ENCODE assay signal across 8 cellular contexts in genomic region chr11:119363874-119364590, GRCh38. TPM values are rescaled to one million over a fixed set of nuclear protein-coding genes. Genes with fewer than 3 reads are reported as not detected.
DNase-seq lines count a peak whose midpoint lies in the region; ATAC-seq and TF ChIP-seq lines count a peak whose summit lies in the region.

No MANE protein-coding gene starts in this region.

- H3K27ac Mint-ChIP-seq in activated naive CD4-positive, alpha-beta T cell treated with anti-CD3 and anti-CD28 coated beads, Interleukin-2, amount 50 U/mL, for 24 hours, result no peak overlapping the region

- peak overlapping the region; percentile 87 for H3K4me3 Mint-ChIP-seq in activated naive CD4-positive, alpha-beta T cell treated with anti-CD3 and anti-CD28 coated beads, Interleukin-2, amount 50 U/mL, for 24 hours

- H3K4me1 ChIP-seq in heart right ventricle (peaks cover 27 to 96% (median 66%) of the 10 kb centered on the region in 9 donors), parathyroid adenoma (peaks cover 17% of the 10 kb centered on the region), aorta (ENCODE audit: control insufficient read depth in 1 of 2, insufficient read depth in 2 of 2, low read length in 2 of 2) (no peaks in the 10 kb centered on the region)

- no peak for TF ChIP-seq CTCF in heart right ventricle (IDR thresholded peaks at IDR 0.05)
- TF ChIP-seq CTCF in parathyroid adenoma (IDR thresholded peaks at IDR 0.05), result no peak

- peaks cover 34% of the 10 kb centered on the region for H3K27me3 Mint-ChIP-seq in activated naive CD4-positive, alpha-beta T cell treated with anti-CD3 and anti-CD28 coated beads, Interleukin-2, amount 50 U/mL, for 24 hours

- no peaks in the 10 kb centered on the region for H3K9me3 ChIP-seq in heart right ventricle
- no peaks in the 10 kb centered on the region for H3K9me3 ChIP-seq in parathyroid adenoma (ENCODE audit: control insufficient read depth, low read length)
- H3K9me3 ChIP-seq in aorta (ENCODE audit: control insufficient read depth, low read length), result no peaks in the 10 kb centered on the region

- H2AFZ ChIP-seq in parathyroid adenoma, result peak overlapping the region; percentile 50

- intact Hi-C loops in heart right ventricle (cut with DNase I), result no loop called here
- intact Hi-C loops in aorta (cut with DNase I), result no loop called here

- peak overlapping the region; percentile 61 for H3K4me2 ChIP-seq in parathyroid adenoma (ENCODE audit: low read length)

- peaks cover 0 to 14% (median 0%) of the 10 kb centered on the region in 9 donors for H3K36me3 ChIP-seq in heart right ventricle
- H3K36me3 ChIP-seq in parathyroid adenoma (ENCODE audit: control insufficient read depth, insufficient read depth, low read length), result no peaks in the 10 kb centered on the region
- H3K36me3 ChIP-seq in aorta (ENCODE audit: control insufficient read depth in 1 of 2, insufficient read depth in 2 of 2, low read length in 1 of 2), result no peaks in the 10 kb centered on the region

- H3K4me3 ChIP-seq in heart right ventricle, result peak overlapping the region; percentile 47 to 65 (median 59)
- peak overlapping the region; percentile 64 for H3K4me3 ChIP-seq in parathyroid adenoma (ENCODE audit: low read depth, low read length)
- peak overlapping the region in 1 of 2 donors; percentile 28 for H3K4me3 ChIP-seq in aorta (ENCODE audit: low read length in 2 of 2)

- H3K9me3 Mint-ChIP-seq in activated naive CD4-positive, alpha-beta T cell treated with anti-CD3 and anti-CD28 coated beads, Interleukin-2, amount 50 U/mL, for 24 hours, result no peaks in the 10 kb centered on the region

- peak; percentile 26 for DNase-seq in SIG-M5 treated with dmso at 0.1 percent for 504 hours (lab: John Stamatoyannopoulos, UW; ENCODE audit: unreplicated experiment)
- DNase-seq in SIG-M5 (lab: John Stamatoyannopoulos, UW), result no peak
- DNase-seq in RPMI8226, result peak; percentile 67
- DNase-seq in heart right ventricle, result peak in 1 of 2 donors; percentile 79
- DNase-seq in aorta, result peak in 1 of 2 donors; percentile 89

- peaks cover 7% of the 10 kb centered on the region for H3K4me1 Mint-ChIP-seq in activated naive CD4-positive, alpha-beta T cell treated with anti-CD3 and anti-CD28 coated beads, Interleukin-2, amount 50 U/mL, for 24 hours

- ATAC-seq in heart right ventricle (peak; percentile 22 to 78 (median 46)), aorta (ENCODE audit: low FRiP score) (peak; percentile 71), HG03520 (IDR thresholded peaks at IDR 0.05; ENCODE audit: unreplicated experiment) (no peak)

- no peaks in the 10 kb centered on the region for H3K36me3 Mint-ChIP-seq in activated naive CD4-positive, alpha-beta T cell treated with anti-CD3 and anti-CD28 coated beads, Interleukin-2, amount 50 U/mL, for 24 hours

- H3K27ac ChIP-seq in heart right ventricle (peak overlapping the region; percentile 80 to 98 (median 92)), parathyroid adenoma (no peak overlapping the region), aorta (ENCODE audit: low read depth in 1 of 2, low read length in 2 of 2) (no peak overlapping the region)

- no peak overlapping the region for H3K9ac ChIP-seq in parathyroid adenoma

- H3K27me3 ChIP-seq in heart right ventricle (peaks cover 0 to 47% (median 0%) of the 10 kb centered on the region in 7 donors), parathyroid adenoma (ENCODE audit: control insufficient read depth, insufficient read depth, low read length) (no peaks in the 10 kb centered on the region), aorta (ENCODE audit: control insufficient read depth in 1 of 2, insufficient read depth in 2 of 2, low read length in 1 of 2) (no peaks in the 10 kb centered on the region)

- H3K79me2 ChIP-seq in parathyroid adenoma, result no peaks in the 10 kb centered on the region

- 2 to 3% methylated on average over 41 to 88 of the region's 88 CpGs for WGBS in heart right ventricle, 2 donors
- 4% methylated on average over 50 to 88 of the region's 88 CpGs for WGBS in aorta, 2 donors

RNA-seq across cellular contexts. Expression of gene USP2, which starts 17.5 kb away (rescaled TPM):
- total RNA-seq in heart right ventricle (100 to 1,000 TPM in 9 of 10 donors, 10 to 100 TPM in 1; 87.0 to 183 (median 136) TPM), aorta (1 to 10 TPM; 1.6 to 3.0 TPM)
- polyA plus RNA-seq in heart right ventricle (10 to 100 TPM; 42.0 to 64.9 TPM), aorta (1 to 10 TPM in 1 of 2 donors, under 1 TPM in 1; 0.18 to 2.3 TPM)

RNA-seq across cellular contexts. Expression of gene MFRP, which starts 17.5 kb away (rescaled TPM):
- total RNA-seq in heart right ventricle (not detected), aorta (not detected)
- polyA plus RNA-seq in heart right ventricle (under 1 TPM in 1 of 2 donors, not detected in 1; 0.04 TPM), aorta (not detected)

RNA-seq across cellular contexts. Expression of gene C1QTNF5, which starts 23.3 kb away (rescaled TPM):
- 10 to 100 TPM; 11.4 to 25.1 (median 19.9) TPM for total RNA-seq in heart right ventricle
- polyA plus RNA-seq in heart right ventricle, result 10 to 100 TPM; 32.8 to 35.7 TPM
- 10 to 100 TPM; 42.4 to 88.2 TPM for total RNA-seq in aorta
- 10 to 100 TPM; 19.1 to 22.3 TPM for polyA plus RNA-seq in aorta

RNA-seq across cellular contexts. Expression of gene RNF26, which starts 29.7 kb away (rescaled TPM):
- 10 to 100 TPM; 11.1 to 17.6 (median 13.4) TPM for total RNA-seq in heart right ventricle
- 10 to 100 TPM in 1 of 2 donors, 1 to 10 TPM in 1; 6.4 to 13.2 TPM for polyA plus RNA-seq in heart right ventricle
- 10 to 100 TPM; 16.8 to 17.5 TPM for total RNA-seq in aorta
- 10 to 100 TPM in 1 of 2 donors, 1 to 10 TPM in 1; 9.4 to 16.5 TPM for polyA plus RNA-seq in aorta

RNA-seq across cellular contexts. Expression of gene MCAM, which starts 47.1 kb away (rescaled TPM):
- total RNA-seq in heart right ventricle (100 to 1,000 TPM in 4 of 10 donors, 10 to 100 TPM in 6; 37.8 to 136 (median 96.9) TPM), aorta (1,000 to 10,000 TPM in 1 of 2 donors, 100 to 1,000 TPM in 1; 525 to 1,386 TPM)
- polyA plus RNA-seq in heart right ventricle (10 to 100 TPM; 35.8 to 97.5 TPM), aorta (100 to 1,000 TPM; 274 to 486 TPM)

Comparison
In these comparisons a context has a peak if more than half of its experiments do, and no peak if none do; other contexts are left out.
1. H3K27ac ChIP-seq: peak in heart right ventricle (10 of 10); none in parathyroid adenoma (single experiment) and aorta (0 of 2).
2. RNA of gene USP2, which starts 17.5 kb away (total RNA-seq): 87.0 to 183 TPM in heart right ventricle; 1.6 to 3.0 TPM in aorta; every median in the first group is over 10 times any median in the second.